24 cellular contexts compared by ENCODE assay signal in the genomic region with DNA sequence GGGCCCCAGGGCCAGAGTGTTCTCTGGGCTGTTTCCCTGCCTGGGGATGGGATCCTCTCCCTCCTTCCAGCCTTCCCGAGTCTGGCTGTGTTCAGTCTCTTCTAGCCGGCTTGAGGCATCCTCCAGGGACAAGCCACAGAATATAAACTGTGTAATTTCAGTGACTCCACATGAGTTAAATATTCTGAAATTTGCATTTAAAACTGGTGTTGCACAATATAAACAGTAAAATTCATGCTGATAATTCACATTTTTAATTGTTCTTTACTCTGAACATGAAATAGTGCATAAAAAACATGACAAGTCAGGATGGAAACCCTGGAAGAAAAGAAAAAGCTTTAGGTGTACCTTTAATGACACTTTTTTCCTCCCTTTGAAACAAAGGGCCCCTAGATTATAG. TPM values are rescaled to one million over a fixed set of nuclear protein-coding genes. Genes with fewer than 3 reads are reported as not detected.
"Had no signal": no experiment of that assay in that cellular context is flagged by ENCODE, and none has a peak within 500 bp of the region (broad histone marks: within the 10 kb centered on the region; RNA-seq: fewer than 3 reads in every experiment).

No MANE protein-coding gene starts in this region.

- H3K27ac ChIP-seq: colonic mucosa, hepatocyte, skin epidermis, thoracic aorta, upper lobe of right lung had no signal

- H3K4me3 Mint-ChIP-seq: activated CD4-positive, alpha-beta memory T cell treated with anti-CD3 and anti-CD28 coated beads, Interleukin-2, amount 10 ng/mL, durations not matched to agents 7 days and 5 days; activated CD8-positive, alpha-beta memory T cell treated with anti-CD3 and anti-CD28 coated beads, Interleukin-2, amount 10 ng/mL, durations not matched to agents 7 days and 5 days; activated naive CD8-positive, alpha-beta T cell treated with anti-CD3 and anti-CD28 coated beads for 36 hours; mesothelial cell of epicardium; natural killer cell treated with Interleukin-12 subunit alpha and Interleukin-12 subunit beta and Interleukin-15 and Interleukin-18, amount 100 ng/mL, for 72 hours; stimulated activated effector memory CD8-positive, alpha-beta T cell treated with anti-CD3 and anti-CD28 coated beads, Interleukin-12 subunit alpha, Interleukin-12 subunit beta, amount 100 ng/mL, for 72 hours had no signal

- H3K36me3 Mint-ChIP-seq: activated naive CD8-positive, alpha-beta T cell treated with anti-CD3 and anti-CD28 coated beads for 36 hours; mesothelial cell of epicardium; stimulated activated effector memory CD8-positive, alpha-beta T cell treated with anti-CD3 and anti-CD28 coated beads, Interleukin-12 subunit alpha, Interleukin-12 subunit beta, amount 100 ng/mL, for 72 hours had no signal

- H2AFZ ChIP-seq: hepatocyte had no signal

- H3K4me1 ChIP-seq: colonic mucosa had no signal

- H3K27ac Mint-ChIP-seq: activated CD4-positive, alpha-beta memory T cell treated with anti-CD3 and anti-CD28 coated beads, Interleukin-2, amount 10 ng/mL, durations not matched to agents 7 days and 5 days; activated CD8-positive, alpha-beta memory T cell treated with anti-CD3 and anti-CD28 coated beads, Interleukin-2, amount 10 ng/mL, durations not matched to agents 7 days and 5 days; activated naive CD8-positive, alpha-beta T cell treated with anti-CD3 and anti-CD28 coated beads for 36 hours; mesothelial cell of epicardium; stimulated activated effector memory CD8-positive, alpha-beta T cell treated with anti-CD3 and anti-CD28 coated beads, Interleukin-12 subunit alpha, Interleukin-12 subunit beta, amount 100 ng/mL, for 72 hours had no signal

- ATAC-seq: activated CD8-positive, alpha-beta memory T cell treated with anti-CD3 and anti-CD28 coated beads, Interleukin-2, amount 10 ng/mL, durations not matched to agents 7 days and 5 days; left colon; natural killer cell treated with Interleukin-12 subunit alpha and Interleukin-12 subunit beta and Interleukin-15 and Interleukin-18, amount 100 ng/mL, for 72 hours; stimulated activated effector memory CD8-positive, alpha-beta T cell treated with anti-CD3 and anti-CD28 coated beads, Interleukin-12 subunit alpha, Interleukin-12 subunit beta, amount 100 ng/mL, for 72 hours; upper lobe of right lung had no signal

- H3K4me3 ChIP-seq: colonic mucosa, hepatocyte, lung, skin epidermis, thoracic aorta, upper lobe of right lung had no signal

- H3K36me3 ChIP-seq: colonic mucosa, thoracic aorta, upper lobe of right lung had no signal

- H3K79me2 ChIP-seq: hepatocyte had no signal

- H3K27me3 ChIP-seq: colonic mucosa, hepatocyte, upper lobe of right lung had no signal

- DNase-seq: activated CD4-positive, alpha-beta memory T cell treated with anti-CD3 and anti-CD28 coated beads, Interleukin-2, amount 10 ng/mL, durations not matched to agents 7 days and 5 days; activated CD4-positive, alpha-beta T cell treated with anti-CD3 and anti-CD28 coated beads for 48 hours; activated CD4-positive, CD25-positive, alpha-beta regulatory T cell; activated CD8-positive, alpha-beta memory T cell treated with anti-CD3 and anti-CD28 coated beads, Interleukin-2, amount 10 ng/mL, durations not matched to agents 7 days and 5 days; activated naive CD4-positive, alpha-beta T cell; activated naive CD8-positive, alpha-beta T cell treated with anti-CD3 and anti-CD28 coated beads for 36 hours; amniotic stem cell; central memory CD4-positive, alpha-beta T cell; colonic mucosa; erythroblast; left colon; nucleus accumbens; stimulated activated CD4-positive, alpha-beta T cell treated with anti-CD3 and anti-CD28 coated beads, Interleukin-15, amount 100 ng/mL, for 24 hours; stimulated activated CD4-positive, alpha-beta T cell treated with anti-CD3 and anti-CD28 coated beads, Interleukin-2, amount 100 ng/mL, for 48 hours; T-helper 1 cell; T-helper 9 cell; upper lobe of right lung had no signal

- H3K9me3 ChIP-seq: colonic mucosa, thoracic aorta, upper lobe of right lung had no signal

- H3K4me2 ChIP-seq: hepatocyte had no signal

RNA-seq across cellular contexts. Expression of a gene that starts 5.2 kb away (rescaled TPM):
- total RNA-seq: activated CD4-positive, alpha-beta memory T cell treated with anti-CD3 and anti-CD28 coated beads, Interleukin-2, amount 10 ng/mL, durations not matched to agents 7 days and 5 days; activated CD8-positive, alpha-beta memory T cell treated with anti-CD3 and anti-CD28 coated beads, Interleukin-2, amount 10 ng/mL, durations not matched to agents 7 days and 5 days; activated naive CD8-positive, alpha-beta T cell treated with anti-CD3 and anti-CD28 coated beads for 36 hours had no signal
